37 cellular contexts compared by ENCODE assay signal in genomic region chrX:151006410-151007109, GRCh38.
"Had no signal": no experiment of that assay in that cellular context is flagged by ENCODE, and none has a peak within 500 bp of the region (broad histone marks: within the 10 kb centered on the region; RNA-seq: fewer than 3 reads in every experiment).

No MANE protein-coding gene starts in this region.

- H3K4me1 Mint-ChIP-seq: activated naive CD4-positive, alpha-beta T cell treated with anti-CD3 and anti-CD28 coated beads, Interleukin-2, amount 10 ng/mL, durations not matched to agents 7 days and 5 days; activated naive CD4-positive, alpha-beta T cell treated with anti-CD3 and anti-CD28 coated beads, Interleukin-2, amount 50 U/mL, for 24 hours; activated naive CD8-positive, alpha-beta T cell treated with anti-CD3 and anti-CD28 coated beads, Interleukin-2, amount 10 ng/mL, durations not matched to agents 7 days and 5 days; activated naive CD8-positive, alpha-beta T cell treated with anti-CD3 and anti-CD28 coated beads, Interleukin-2, amount 50 U/mL, for 24 hours; activated T-helper 17 cell treated with anti-CD3 and anti-CD28 coated beads, Interleukin-2, amount 50 U/mL, for 72 hours; brain; central memory CD8-positive, alpha-beta T cell had no signal

- H3K9me3 Mint-ChIP-seq: activated naive CD4-positive, alpha-beta T cell treated with anti-CD3 and anti-CD28 coated beads for 36 hours; activated naive CD4-positive, alpha-beta T cell treated with anti-CD3 and anti-CD28 coated beads, Interleukin-2, amount 10 ng/mL, durations not matched to agents 7 days and 5 days; activated naive CD4-positive, alpha-beta T cell treated with anti-CD3 and anti-CD28 coated beads, Interleukin-2, amount 50 U/mL, for 24 hours; activated naive CD4-positive, alpha-beta T cell treated with anti-CD3 and anti-CD28 coated beads, Interleukin-2, amount 50 U/mL, for 72 hours; activated naive CD8-positive, alpha-beta T cell treated with anti-CD3 and anti-CD28 coated beads, Interleukin-2, amount 10 ng/mL, durations not matched to agents 7 days and 5 days; activated naive CD8-positive, alpha-beta T cell treated with anti-CD3 and anti-CD28 coated beads, Interleukin-2, amount 50 U/mL, for 24 hours; activated T-cell treated with anti-CD3 and anti-CD28 coated beads, Interleukin-2, amount 50 U/mL, for 24 hours; activated T-cell treated with anti-CD3 and anti-CD28 coated beads, Interleukin-2, amount 50 U/mL, for 4 hours; activated T-helper 1 cell treated with anti-CD3 and anti-CD28 coated beads, Interleukin-12 subunit alpha, Interleukin-12 subunit beta, Interleukin-2, Interleukin-4 antibody, amounts not matched to agents 30 ng/mL and 10 ng/mL and 1 ng/mL, durations not matched to agents 14 hours and 24 hours and 36 hours; activated T-helper 17 cell treated with anti-CD3 and anti-CD28 coated beads, Interleukin-2, amount 50 U/mL, for 72 hours; activated T-helper 2 cell treated with anti-CD3 and anti-CD28 coated beads, Interferon-gamma antibody, Interleukin-2, Interleukin-4, amounts not matched to agents 10 μg/mL and 5 μg/mL and 100 μg/mL, durations not matched to agents 14 hours and 24 hours and 36 hours; central memory CD8-positive, alpha-beta T cell had no signal

- H3K27ac Mint-ChIP-seq: activated naive CD4-positive, alpha-beta T cell treated with anti-CD3 and anti-CD28 coated beads for 36 hours; activated naive CD4-positive, alpha-beta T cell treated with anti-CD3 and anti-CD28 coated beads, Interleukin-2, amount 10 ng/mL, durations not matched to agents 7 days and 5 days; activated naive CD4-positive, alpha-beta T cell treated with anti-CD3 and anti-CD28 coated beads, Interleukin-2, amount 50 U/mL, for 24 hours; activated naive CD4-positive, alpha-beta T cell treated with anti-CD3 and anti-CD28 coated beads, Interleukin-2, amount 50 U/mL, for 72 hours; activated naive CD8-positive, alpha-beta T cell; activated naive CD8-positive, alpha-beta T cell treated with anti-CD3 and anti-CD28 coated beads, Interleukin-2, amount 10 ng/mL, durations not matched to agents 7 days and 5 days; activated naive CD8-positive, alpha-beta T cell treated with anti-CD3 and anti-CD28 coated beads, Interleukin-2, amount 50 U/mL, for 24 hours; activated T-cell treated with anti-CD3 and anti-CD28 coated beads, Interleukin-2, amount 50 U/mL, for 24 hours; activated T-cell treated with anti-CD3 and anti-CD28 coated beads, Interleukin-2, amount 50 U/mL, for 72 hours; activated T-helper 1 cell treated with anti-CD3 and anti-CD28 coated beads, Interleukin-12 subunit alpha, Interleukin-12 subunit beta, Interleukin-2, Interleukin-4 antibody, amounts not matched to agents 30 ng/mL and 10 ng/mL and 1 ng/mL, durations not matched to agents 14 hours and 24 hours and 36 hours; activated T-helper 17 cell treated with anti-CD3 and anti-CD28 coated beads, Interleukin-2, amount 50 U/mL, for 72 hours; activated T-helper 2 cell treated with anti-CD3 and anti-CD28 coated beads, Interferon-gamma antibody, Interleukin-2, Interleukin-4, amounts not matched to agents 10 μg/mL and 5 μg/mL and 100 μg/mL, durations not matched to agents 14 hours and 24 hours and 36 hours; brain had no signal

- H3K9me3 ChIP-seq: adrenal gland, ascending aorta, body of pancreas had no signal

- ATAC-seq: activated naive CD4-positive, alpha-beta T cell treated with anti-CD3 and anti-CD28 coated beads, Interleukin-2, amount 50 U/mL, for 72 hours; activated naive CD8-positive, alpha-beta T cell treated with anti-CD3 and anti-CD28 coated beads, Interleukin-2, amount 50 U/mL, for 24 hours; activated T-cell treated with anti-CD3 and anti-CD28 coated beads, Interleukin-2, amount 50 U/mL, for 4 hours; activated T-cell treated with anti-CD3 and anti-CD28 coated beads, Interleukin-2, amount 50 U/mL, for 72 hours; activated T-helper 17 cell treated with anti-CD3 and anti-CD28 coated beads, Interleukin-2, amount 50 U/mL, for 72 hours; body of pancreas had no signal

- H3K27me3 ChIP-seq: adrenal gland, ascending aorta, body of pancreas, brain microvascular endothelial cell, cardiac muscle cell had no signal

- H3K36me3 ChIP-seq: adrenal gland, ascending aorta, brain microvascular endothelial cell, breast epithelium, cardiac muscle cell had no signal

- DNase-seq: activated effector memory CD4-positive, alpha-beta T cell treated with anti-CD3 and anti-CD28 coated beads, Interleukin-2, amount 50 U/mL, for 16 hours; activated effector memory CD4-positive, alpha-beta T cell treated with Interleukin-2 at 50 U/mL for 16 hours; activated gamma-delta T cell; activated gamma-delta T cell treated with Interleukin-2 at 50 U/mL for 16 hours; activated naive CD4-positive, alpha-beta T cell; activated naive CD4-positive, alpha-beta T cell treated with anti-CD3 and anti-CD28 coated beads for 36 hours; activated naive CD4-positive, alpha-beta T cell treated with anti-CD3 and anti-CD28 coated beads, Interleukin-2, amount 10 ng/mL, durations not matched to agents 7 days and 5 days; activated naive CD4-positive, alpha-beta T cell treated with anti-CD3 and anti-CD28 coated beads, Interleukin-2, amount 50 U/mL, for 16 hours; activated naive CD4-positive, alpha-beta T cell treated with Interleukin-2 at 50 U/mL for 16 hours; activated naive CD8-positive, alpha-beta T cell treated with anti-CD3 and anti-CD28 coated beads, Interleukin-2, amount 10 ng/mL, durations not matched to agents 7 days and 5 days; activated naive CD8-positive, alpha-beta T cell treated with anti-CD3 and anti-CD28 coated beads, Interleukin-2, amount 50 U/mL, for 24 hours; activated T-cell treated with anti-CD3 and anti-CD28 coated beads, Interleukin-2, amount 50 U/mL, for 1 hour; activated T-cell treated with anti-CD3 and anti-CD28 coated beads, Interleukin-2, amount 50 U/mL, for 24 hours; activated T-cell treated with anti-CD3 and anti-CD28 coated beads, Interleukin-2, amount 50 U/mL, for 4 hours; activated T-cell treated with anti-CD3 and anti-CD28 coated beads, Interleukin-2, amount 50 U/mL, for 48 hours; activated T-cell treated with anti-CD3 and anti-CD28 coated beads, Interleukin-2, amount 50 U/mL, for 72 hours; adrenal gland; amniotic stem cell; amygdala; anterior cingulate cortex; aorta; body of pancreas; brain microvascular endothelial cell; caudate nucleus; central memory CD4-positive, alpha-beta T cell; cerebellar nuclear complex had no signal

- H3K27ac ChIP-seq: adrenal gland, ascending aorta, body of pancreas, brain microvascular endothelial cell, breast epithelium, cardiac muscle cell had no signal

- H3K4me3 Mint-ChIP-seq: activated naive CD4-positive, alpha-beta T cell treated with anti-CD3 and anti-CD28 coated beads for 36 hours; activated naive CD4-positive, alpha-beta T cell treated with anti-CD3 and anti-CD28 coated beads, Interleukin-2, amount 10 ng/mL, durations not matched to agents 7 days and 5 days; activated naive CD4-positive, alpha-beta T cell treated with anti-CD3 and anti-CD28 coated beads, Interleukin-2, amount 50 U/mL, for 24 hours; activated naive CD8-positive, alpha-beta T cell; activated naive CD8-positive, alpha-beta T cell treated with anti-CD3 and anti-CD28 coated beads, Interleukin-2, amount 10 ng/mL, durations not matched to agents 7 days and 5 days; activated naive CD8-positive, alpha-beta T cell treated with anti-CD3 and anti-CD28 coated beads, Interleukin-2, amount 50 U/mL, for 24 hours; activated T-cell treated with anti-CD3 and anti-CD28 coated beads, Interleukin-2, amount 50 U/mL, for 24 hours; activated T-cell treated with anti-CD3 and anti-CD28 coated beads, Interleukin-2, amount 50 U/mL, for 4 hours; activated T-cell treated with anti-CD3 and anti-CD28 coated beads, Interleukin-2, amount 50 U/mL, for 72 hours; activated T-helper 1 cell treated with anti-CD3 and anti-CD28 coated beads, Interleukin-12 subunit alpha, Interleukin-12 subunit beta, Interleukin-2, Interleukin-4 antibody, amounts not matched to agents 30 ng/mL and 10 ng/mL and 1 ng/mL, durations not matched to agents 14 hours and 24 hours and 36 hours; activated T-helper 17 cell treated with anti-CD3 and anti-CD28 coated beads, Interleukin-2, amount 50 U/mL, for 72 hours; brain; central memory CD8-positive, alpha-beta T cell had no signal

- H3K36me3 Mint-ChIP-seq: activated naive CD4-positive, alpha-beta T cell treated with anti-CD3 and anti-CD28 coated beads, Interleukin-2, amount 10 ng/mL, durations not matched to agents 7 days and 5 days; activated naive CD4-positive, alpha-beta T cell treated with anti-CD3 and anti-CD28 coated beads, Interleukin-2, amount 50 U/mL, for 24 hours; activated naive CD4-positive, alpha-beta T cell treated with anti-CD3 and anti-CD28 coated beads, Interleukin-2, amount 50 U/mL, for 72 hours; activated naive CD8-positive, alpha-beta T cell; activated naive CD8-positive, alpha-beta T cell treated with anti-CD3 and anti-CD28 coated beads, Interleukin-2, amount 10 ng/mL, durations not matched to agents 7 days and 5 days; brain had no signal

- H3K4me1 ChIP-seq: adrenal gland, ascending aorta, body of pancreas, breast epithelium had no signal

- H3K4me3 ChIP-seq: adrenal gland, ascending aorta, body of pancreas, breast epithelium, cardiac muscle cell had no signal

- H3K27me3 Mint-ChIP-seq: activated naive CD8-positive, alpha-beta T cell; activated naive CD8-positive, alpha-beta T cell treated with anti-CD3 and anti-CD28 coated beads, Interleukin-2, amount 10 ng/mL, durations not matched to agents 7 days and 5 days; activated naive CD8-positive, alpha-beta T cell treated with anti-CD3 and anti-CD28 coated beads, Interleukin-2, amount 50 U/mL, for 24 hours; activated T-helper 17 cell treated with anti-CD3 and anti-CD28 coated beads, Interleukin-2, amount 50 U/mL, for 72 hours; central memory CD8-positive, alpha-beta T cell had no signal
